ENCODE assay signal across 1 cellular context in genomic region chr17:58310511-58311428, GRCh38.
TF ChIP-seq lines count a peak whose summit lies in the region.

No MANE protein-coding gene starts in this region.

TF ChIP-seq in H1, 55 proteins besides CTCF, POLR2A, EP300 and RAD21 (continued from another document):
- TF ChIP-seq FOSL1 (IDR thresholded peaks at IDR 0.05; ENCODE audit: insufficient read depth, low read depth, low read length) (no peak), EGR1 (IDR thresholded peaks at IDR 0.05; ENCODE audit: borderline replicate concordance, low read depth, low read length) (no peak), RFX5 (IDR thresholded peaks at IDR 0.05; ENCODE audit: borderline replicate concordance, low read depth, low read length) (no peak), ZNF274 (IDR thresholded peaks at IDR 0.05; ENCODE audit: borderline replicate concordance, extremely low read depth, low read length) (no peak), SP1 (IDR thresholded peaks at IDR 0.05; ENCODE audit: low read depth, low read length) (no peak)
- TF ChIP-seq, protein P1, sequence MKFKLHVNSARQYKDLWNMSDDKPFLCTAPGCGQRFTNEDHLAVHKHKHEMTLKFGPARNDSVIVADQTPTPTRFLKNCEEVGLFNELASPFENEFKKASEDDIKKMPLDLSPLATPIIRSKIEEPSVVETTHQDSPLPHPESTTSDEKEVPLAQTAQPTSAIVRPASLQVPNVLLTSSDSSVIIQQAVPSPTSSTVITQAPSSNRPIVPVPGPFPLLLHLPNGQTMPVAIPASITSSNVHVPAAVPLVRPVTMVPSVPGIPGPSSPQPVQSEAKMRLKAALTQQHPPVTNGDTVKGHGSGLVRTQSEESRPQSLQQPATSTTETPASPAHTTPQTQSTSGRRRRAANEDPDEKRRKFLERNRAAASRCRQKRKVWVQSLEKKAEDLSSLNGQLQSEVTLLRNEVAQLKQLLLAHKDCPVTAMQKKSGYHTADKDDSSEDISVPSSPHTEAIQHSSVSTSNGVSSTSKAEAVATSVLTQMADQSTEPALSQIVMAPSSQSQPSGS (IDR thresholded peaks at IDR 0.05; ENCODE audit: low read length) = no peak
TF ChIP-seq in H1: peak in this region for 0.
